In the genomic region with DNA sequence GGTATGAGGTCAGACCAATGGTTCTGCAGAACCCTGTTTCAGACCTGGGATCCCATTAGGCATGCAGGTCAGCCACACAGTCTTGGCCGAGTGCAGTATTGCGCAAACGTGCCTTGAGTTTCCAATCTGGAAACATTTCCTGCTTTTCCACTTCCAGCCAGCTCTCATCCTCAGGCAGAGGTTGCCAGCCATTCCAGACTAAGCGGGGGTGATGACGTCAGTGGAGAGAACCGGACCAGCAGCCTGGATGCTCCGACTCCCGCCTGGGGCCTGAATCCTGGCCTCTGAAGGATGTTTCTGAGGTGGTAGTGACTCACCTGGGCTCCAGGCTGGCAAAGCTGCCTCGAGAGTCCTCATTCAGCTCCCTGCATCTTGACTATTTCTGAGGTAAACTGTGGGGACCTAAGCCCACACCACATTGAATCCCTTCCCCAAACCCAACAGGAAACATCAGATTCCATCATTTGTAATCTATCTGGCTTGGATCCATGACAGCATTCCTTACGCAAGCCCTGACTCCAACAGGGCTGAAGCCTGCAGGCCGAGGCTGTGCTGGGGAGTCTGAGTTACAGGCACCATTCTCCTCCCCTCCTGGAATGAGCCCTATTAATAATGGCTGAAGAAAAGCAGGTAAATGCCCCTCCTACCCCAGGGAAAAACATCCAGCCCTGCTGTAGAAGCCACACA, we compare ENCODE assay signal across 8 cellular contexts.
DNase-seq lines count a peak whose midpoint lies in the region; ATAC-seq and TF ChIP-seq lines count a peak whose summit lies in the region.

No MANE protein-coding gene starts in this region.

- H3K27ac Mint-ChIP-seq in chondrocyte (ENCODE audit: unreplicated experiment) = peak overlapping the region; percentile 60

- H3K27ac ChIP-seq in right lobe of liver = peak overlapping the region in 2 of 3 donors; percentile 9 to 33
- peak overlapping the region; percentile 44 for H3K27ac ChIP-seq in upper lobe of right lung

- intact Hi-C loops in right lobe of liver (cut with DNase I) (no loop called here), upper lobe of right lung (cut with DNase I) (no loop called here)

- H3K27me3 ChIP-seq in right lobe of liver (no peaks in the 10 kb centered on the region), upper lobe of right lung (no peaks in the 10 kb centered on the region)

- TF ChIP-seq CTCF in chondrocyte (IDR thresholded peaks at IDR 0.05) (no peak), right lobe of liver (IDR thresholded peaks at IDR 0.05) (no peak), upper lobe of right lung (IDR thresholded peaks at IDR 0.05) (no peak)

- 55% methylated on average over 8 of the region's 11 CpGs for WGBS in right lobe of liver (ENCODE audit: insufficient coverage, low coverage, low lambda C conversion rate, missing lambda C conversion rate)

- H3K27me3 Mint-ChIP-seq in chondrocyte (ENCODE audit: low read depth) = no peaks in the 10 kb centered on the region

- no peaks in the 10 kb centered on the region for H3K36me3 Mint-ChIP-seq in chondrocyte (ENCODE audit: low read depth)

- H3K36me3 ChIP-seq in right lobe of liver (no peaks in the 10 kb centered on the region), upper lobe of right lung (no peaks in the 10 kb centered on the region)

- DNase-seq in LHCN-M2 (ENCODE audit: low read depth) (peak; percentile 80), chondrocyte (ENCODE audit: low spot score) (no peak), right lobe of liver (peak; percentile 68 to 77 (median 75)), upper lobe of right lung (peak; percentile 92), T-helper 1 cell (no peak)

- peaks cover 13% of the 10 kb centered on the region for H3K4me1 Mint-ChIP-seq in chondrocyte (ENCODE audit: low read depth)

- no peak overlapping the region for H3K4me3 ChIP-seq in right lobe of liver
- H3K4me3 ChIP-seq in upper lobe of right lung = no peak overlapping the region

- TF ChIP-seq POLR2A in right lobe of liver (IDR thresholded peaks at IDR 0.05) = no peak

- H3K9me3 Mint-ChIP-seq in chondrocyte (ENCODE audit: low read depth) = no peaks in the 10 kb centered on the region

- H3K4me3 Mint-ChIP-seq in chondrocyte (ENCODE audit: unreplicated experiment) = no peak overlapping the region

- peaks cover 0 to 31% (median 9%) of the 10 kb centered on the region in 4 donors for H3K4me1 ChIP-seq in right lobe of liver
- peaks cover 5% of the 10 kb centered on the region for H3K4me1 ChIP-seq in upper lobe of right lung

- no peaks in the 10 kb centered on the region for H3K9me3 ChIP-seq in right lobe of liver
- no peaks in the 10 kb centered on the region for H3K9me3 ChIP-seq in upper lobe of right lung

- peak; percentile 57 to 81 (median 67) for ATAC-seq in right lobe of liver
- peak; percentile 97 for ATAC-seq in upper lobe of right lung
- no peak for ATAC-seq in HG03571 (IDR thresholded peaks at IDR 0.05; ENCODE audit: unreplicated experiment)
- no peak for ATAC-seq in GM19467 (IDR thresholded peaks at IDR 0.05; ENCODE audit: unreplicated experiment)
- ATAC-seq in GM18909 (IDR thresholded peaks at IDR 0.05; ENCODE audit: poor library complexity, unreplicated experiment) = no peak

Comparison
In these comparisons a context has a peak if more than half of its experiments do, and no peak if none do; other contexts are left out.
1. DNase-seq: peak in LHCN-M2 (single experiment), right lobe of liver (3 of 3) and upper lobe of right lung (single experiment); none in chondrocyte (single experiment) and T-helper 1 cell (0 of 5).
2. ATAC-seq: peak in right lobe of liver (4 of 4) and upper lobe of right lung (single experiment); none in HG03571 (single experiment), GM19467 (single experiment) and GM18909 (single experiment).